ENCODE assay signal across 1 cellular context in genomic region chr10:30682377-30683199, GRCh38.
A peak's percentile ranks its signal among the peaks of the same experiment; 100 is the strongest.
TF ChIP-seq lines count a peak whose summit lies in the region.
"Not testable (repeated sequence)": the region's sequence is repeated elsewhere in the genome, so short reads cannot be mapped to it uniquely, and the experiment has no call there.

No MANE protein-coding gene starts in this region.

TF ChIP-seq in K562, 482 proteins besides CTCF, POLR2A, EP300 and RAD21 (continued from another document):
- TF ChIP-seq FOXP4 (CRISPR knock-in tag; IDR thresholded peaks at IDR 0.05; ENCODE audit: borderline replicate concordance) (peak; percentile 88; the same call in 1 of the 2 replicates), EGR1 (conservative IDR thresholded peaks at IDR 0.05) (peak; percentile 65), FOXA3 (CRISPR knock-in tag; conservative IDR thresholded peaks at IDR 0.05 in 1 of 2, IDR thresholded peaks at IDR 0.05 in 1 of 2) (peak in 1 of 2 experiments; percentile 83; a peak in 2 of 4 replicates), BACH1 (tag; IDR thresholded peaks at IDR 0.05) (peak; percentile 51; the same call in 1 of the 2 replicates), MBD2 (IDR thresholded peaks at IDR 0.05; ENCODE audit: borderline replicate concordance, low read depth) (0 out of 2 replicates have a peak, but pooled peaks have one; percentile 44), ZEB2 (IDR thresholded peaks at IDR 0.05) (0 out of 2 replicates have a peak, but pooled peaks have one; percentile 30), ATF3 (IDR thresholded peaks at IDR 0.05) (peak; percentile 97), ATF3 (CRISPR knock-in tag; conservative IDR thresholded peaks at IDR 0.05) (peak; percentile 94), SMARCE1 (IDR thresholded peaks at IDR 0.05) (peak; percentile 94), HMBOX1 (IDR thresholded peaks at IDR 0.05) (peak; percentile 74), PKNOX1 (IDR thresholded peaks at IDR 0.05) (peak; percentile 20; the same call in 1 of the 2 replicates), MAFG (tag; conservative IDR thresholded peaks at IDR 0.05) (0 out of 2 replicates have a peak, but pooled peaks have one; percentile 24), CXXC5 (CRISPR knock-in tag; IDR thresholded peaks at IDR 0.05) (peak; percentile 34; the same call in 1 of the 2 replicates), ATF7 (IDR thresholded peaks at IDR 0.05) (peak; percentile 53; the same call in 1 of the 2 replicates), MLLT1 (IDR thresholded peaks at IDR 0.05) (peak in 1 of 2 experiments; percentile 74; a peak in 2 of 4 replicates), TBL1XR1 (IDR thresholded peaks at IDR 0.05; ENCODE audit: low read length in 2 of 2) (peak in 1 of 2 experiments; percentile 63; a peak in 2 of 4 replicates), YY1 (IDR thresholded peaks at IDR 0.05; ENCODE audit: borderline replicate concordance in 1 of 3, control insufficient read depth in 1 of 3, extremely low read depth in 1 of 3, insufficient read depth in 3 of 3, insufficient read length in 1 of 3, insufficient replicate concordance in 2 of 3, low read depth in 1 of 3, low read length in 2 of 3) (peak in 1 of 3 experiments; percentile 84), FOS (IDR thresholded peaks at IDR 0.05; ENCODE audit: extremely low read depth, insufficient read length) (peak; percentile 77), TRIM24 (IDR thresholded peaks at IDR 0.05) (0 out of 4 replicates have a peak, but pooled peaks of 1 of the 2 experiments have one; percentile 38), NEUROD1 (IDR thresholded peaks at IDR 0.05; ENCODE audit: borderline replicate concordance, low read depth, low read length, partially characterized antibody) (peak; percentile 78), JUNB (CRISPR knock-in tag; conservative IDR thresholded peaks at IDR 0.05) (peak; percentile 89), RREB1 (CRISPR knock-in tag; IDR thresholded peaks at IDR 0.05) (0 out of 2 replicates have a peak, but pooled peaks have one; percentile 32), TEAD4 (IDR thresholded peaks at IDR 0.05; ENCODE audit: low read length) (peak; percentile 56; the same call in 1 of the 2 replicates), NR2C2 (tag; IDR thresholded peaks at IDR 0.05) (peak; percentile 34; the same call in 1 of the 2 replicates), MNT (conservative IDR thresholded peaks at IDR 0.05) (0 out of 4 replicates have a peak, but pooled peaks of 1 of the 2 experiments have one; percentile 29), ZFP36 (IDR thresholded peaks at IDR 0.05; ENCODE audit: low read depth, low read length, partially characterized antibody) (peak; percentile 34), NFE2 (IDR thresholded peaks at IDR 0.05; ENCODE audit: low read depth) (peak; percentile 66), CCNT2 (IDR thresholded peaks at IDR 0.05; ENCODE audit: borderline replicate concordance, extremely low read depth, insufficient read length, low read depth, low read length) (peak; percentile 32), GATA2 (CRISPR knock-in tag; IDR thresholded peaks at IDR 0.05) (peak; percentile 78), SOX6 (IDR thresholded peaks at IDR 0.05) (peak; percentile 57), CBFA2T3 (IDR thresholded peaks at IDR 0.05) (peak; percentile 7; the same call in 1 of the 2 replicates), JUN (IDR thresholded peaks at IDR 0.05; ENCODE audit: borderline replicate concordance, low read depth, low read length) (peak; percentile 99)
- TF ChIP-seq TEAD4 (CRISPR knock-in tag; IDR thresholded peaks at IDR 0.05; ENCODE audit: borderline replicate concordance); NR2C2 (CRISPR knock-in tag; IDR thresholded peaks at IDR 0.05); JUN (CRISPR knock-in tag; IDR thresholded peaks at IDR 0.05; ENCODE audit: borderline replicate concordance): not testable (repeated sequence)
